Comparison of ENCODE assay signal across 22 cellular contexts in the genomic region with DNA sequence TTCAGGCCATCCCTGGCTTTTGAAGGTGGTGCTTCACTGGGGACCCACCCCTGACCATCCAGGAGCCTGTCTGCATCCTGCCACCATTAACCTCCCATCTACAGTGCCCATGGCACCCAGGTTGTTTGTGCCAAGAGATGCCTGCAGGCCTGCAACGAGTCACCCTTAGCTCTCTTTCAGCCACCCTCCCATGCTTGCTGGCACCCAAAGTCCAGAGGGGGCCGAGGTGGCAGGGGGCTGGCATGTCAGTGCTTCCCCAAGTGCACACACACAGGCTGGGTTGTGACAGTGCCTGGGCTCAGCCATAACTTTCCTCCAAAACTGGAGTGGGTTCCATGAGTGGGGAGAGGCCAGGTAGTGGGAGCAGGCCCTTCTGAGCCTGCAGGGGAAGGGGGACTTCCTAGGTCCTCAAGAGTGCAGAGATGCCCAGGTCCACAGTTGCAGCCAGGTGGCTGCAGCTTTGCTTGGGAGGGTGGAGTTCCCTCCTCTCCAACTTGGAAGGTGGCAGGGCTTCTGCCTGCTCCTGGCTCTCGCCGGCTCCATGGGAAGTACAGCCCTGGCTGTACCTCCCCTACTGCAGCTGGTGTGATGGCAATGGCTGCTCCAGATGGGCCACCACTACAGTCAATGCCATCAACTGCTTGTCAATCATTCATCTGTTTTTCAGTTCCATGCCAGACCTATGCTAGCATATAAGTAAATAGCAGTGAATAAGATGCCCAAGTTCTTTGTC.
DNase-seq lines count a peak whose midpoint lies in the region; ATAC-seq and TF ChIP-seq lines count a peak whose summit lies in the region.
"Had no signal": no experiment of that assay in that cellular context is flagged by ENCODE, and none has a peak within 500 bp of the region (broad histone marks: within the 10 kb centered on the region; RNA-seq: fewer than 3 reads in every experiment).

No MANE protein-coding gene starts in this region.

- H3K4me3 Mint-ChIP-seq in stimulated activated naive CD8-positive, alpha-beta T cell treated with anti-CD3 and anti-CD28 coated beads, Interleukin-15, amount 100 ng/mL, for 72 hours, result no peak overlapping the region
- H3K4me3 Mint-ChIP-seq in stimulated activated effector memory CD8-positive, alpha-beta T cell treated with anti-CD3 and anti-CD28 coated beads, Interleukin-12 subunit alpha, Interleukin-12 subunit beta, amount 100 ng/mL, for 72 hours, result no peak overlapping the region
- H3K4me3 Mint-ChIP-seq: B cell; CD4-positive, CD25-positive, alpha-beta regulatory T cell; CD8-positive, alpha-beta T cell had no signal

- intact Hi-C loops in aorta (cut with DNase I), result no loop called here
- intact Hi-C loops in A673 (cut with micrococcal nuclease; ENCODE audit: unreplicated experiment), result no loop called here

- TF ChIP-seq CTCF in lung (IDR thresholded peaks at IDR 0.05; ENCODE audit: control extremely low read depth, extremely low read depth) (no peak), A673 (conservative IDR thresholded peaks at IDR 0.05; ENCODE audit: low read depth, low read length) (no peak)

- POLR2A ChIA-PET in A673 (lab: Charles Lee; ENCODE audit: low non-redundant PET), result no interaction called here

- no peaks in the 10 kb centered on the region for H3K36me3 Mint-ChIP-seq in stimulated activated effector memory CD8-positive, alpha-beta T cell treated with anti-CD3 and anti-CD28 coated beads, Interleukin-12 subunit alpha, Interleukin-12 subunit beta, amount 100 ng/mL, for 72 hours
- H3K36me3 Mint-ChIP-seq: CD4-positive, CD25-positive, alpha-beta regulatory T cell; CD8-positive, alpha-beta T cell had no signal

- peaks cover 0 to 10% of the 10 kb centered on the region in 2 donors for H3K9me3 ChIP-seq in lung (ENCODE audit: control insufficient read depth in 2 of 2, insufficient read depth in 1 of 2, low read length in 1 of 2)
- H3K9me3 ChIP-seq in aorta (ENCODE audit: control insufficient read depth, low read length), result no peaks in the 10 kb centered on the region
- no peaks in the 10 kb centered on the region for H3K9me3 ChIP-seq in A673 (ENCODE audit: low read depth, low read length, poor library complexity, severe bottlenecking)

- H3K4me1 ChIP-seq in lung (ENCODE audit: control insufficient read depth in 2 of 2, insufficient read depth in 2 of 2, low read length in 2 of 2) (no peaks in the 10 kb centered on the region), aorta (ENCODE audit: control insufficient read depth in 1 of 2, insufficient read depth in 2 of 2, low read length in 2 of 2) (peaks cover 0 to 4% of the 10 kb centered on the region in 2 donors), A673 (ENCODE audit: insufficient read depth, low read length, poor library complexity, severe bottlenecking) (peaks cover 11% of the 10 kb centered on the region)
- H3K4me1 ChIP-seq: BLaER1 had no signal

- no peaks in the 10 kb centered on the region for H3K9me3 Mint-ChIP-seq in stimulated activated naive CD8-positive, alpha-beta T cell treated with anti-CD3 and anti-CD28 coated beads, Interleukin-15, amount 100 ng/mL, for 72 hours
- no peaks in the 10 kb centered on the region for H3K9me3 Mint-ChIP-seq in stimulated activated effector memory CD8-positive, alpha-beta T cell treated with anti-CD3 and anti-CD28 coated beads, Interleukin-12 subunit alpha, Interleukin-12 subunit beta, amount 100 ng/mL, for 72 hours
- H3K9me3 Mint-ChIP-seq: CD8-positive, alpha-beta T cell had no signal

- no peaks in the 10 kb centered on the region for H3K4me1 Mint-ChIP-seq in stimulated activated naive CD8-positive, alpha-beta T cell treated with anti-CD3 and anti-CD28 coated beads, Interleukin-15, amount 100 ng/mL, for 72 hours
- no peaks in the 10 kb centered on the region for H3K4me1 Mint-ChIP-seq in stimulated activated effector memory CD8-positive, alpha-beta T cell treated with anti-CD3 and anti-CD28 coated beads, Interleukin-12 subunit alpha, Interleukin-12 subunit beta, amount 100 ng/mL, for 72 hours
- H3K4me1 Mint-ChIP-seq: B cell; CD4-positive, CD25-positive, alpha-beta regulatory T cell had no signal

- no peaks in the 10 kb centered on the region for H3K27me3 Mint-ChIP-seq in stimulated activated naive CD8-positive, alpha-beta T cell treated with anti-CD3 and anti-CD28 coated beads, Interleukin-15, amount 100 ng/mL, for 72 hours
- H3K27me3 Mint-ChIP-seq: B cell; CD4-positive, CD25-positive, alpha-beta regulatory T cell had no signal

- 79 to 85% methylated on average over 4 of the region's 4 CpGs for WGBS in lung, 2 donors
- 88 to 94% methylated on average over 4 of the region's 4 CpGs for WGBS in aorta, 2 donors

- no peak overlapping the region for H3K27ac ChIP-seq in lung (ENCODE audit: low read depth in 1 of 2, low read length in 1 of 2)
- no peak overlapping the region for H3K27ac ChIP-seq in aorta (ENCODE audit: low read depth in 1 of 2, low read length in 2 of 2)
- H3K27ac ChIP-seq in A673 (ENCODE audit: low read depth, low read length, poor library complexity, severe bottlenecking), result no peak overlapping the region
- H3K27ac ChIP-seq: BLaER1, C4-2B had no signal

- BruUV-seq in A673 (replicated peaks; lab: Mats Ljungman, UMichigan), result no TSS peak

- no peak overlapping the region for H3K27ac Mint-ChIP-seq in stimulated activated naive CD8-positive, alpha-beta T cell treated with anti-CD3 and anti-CD28 coated beads, Interleukin-15, amount 100 ng/mL, for 72 hours
- H3K27ac Mint-ChIP-seq in stimulated activated effector memory CD8-positive, alpha-beta T cell treated with anti-CD3 and anti-CD28 coated beads, Interleukin-12 subunit alpha, Interleukin-12 subunit beta, amount 100 ng/mL, for 72 hours, result no peak overlapping the region
- H3K27ac Mint-ChIP-seq: B cell; CD4-positive, CD25-positive, alpha-beta regulatory T cell; CD8-positive, alpha-beta T cell had no signal

- H3K36me3 ChIP-seq in lung (ENCODE audit: control insufficient read depth in 2 of 2, insufficient read depth in 2 of 2, low read length in 2 of 2), result no peaks in the 10 kb centered on the region
- H3K36me3 ChIP-seq in aorta (ENCODE audit: control insufficient read depth in 1 of 2, insufficient read depth in 2 of 2, low read length in 1 of 2), result no peaks in the 10 kb centered on the region
- H3K36me3 ChIP-seq in A673 (ENCODE audit: insufficient read depth, low read length, poor library complexity, severe bottlenecking), result no peaks in the 10 kb centered on the region
- H3K36me3 ChIP-seq: BLaER1 had no signal

- peak; percentile 37 for ATAC-seq in stimulated activated naive CD8-positive, alpha-beta T cell treated with anti-CD3 and anti-CD28 coated beads, Interleukin-15, amount 100 ng/mL, for 72 hours
- ATAC-seq in stimulated activated naive CD8-positive, alpha-beta T cell treated with anti-CD3 and anti-CD28 coated beads, Interleukin-15, Interleukin-2, amounts not matched to agents 100 U/mL and 50 U/mL, for 24 hours, result no peak
- peak; percentile 34 for ATAC-seq in lung (ENCODE audit: insufficient read depth, low FRiP score)
- peak; percentile 32 for ATAC-seq in stimulated activated effector memory CD8-positive, alpha-beta T cell treated with anti-CD3 and anti-CD28 coated beads, Interleukin-12 subunit alpha, Interleukin-12 subunit beta, amount 100 ng/mL, for 72 hours
- ATAC-seq in aorta (ENCODE audit: low FRiP score), result peak; percentile 41
- ATAC-seq in GM21447 (IDR thresholded peaks at IDR 0.05; ENCODE audit: unreplicated experiment), result no peak
- ATAC-seq: CD8-positive, alpha-beta T cell; GM12878 had no signal

- CTCF ChIA-PET in A673 (lab: Charles Lee), result no interaction called here

- DNase-seq in stimulated activated naive CD8-positive, alpha-beta T cell treated with anti-CD3 and anti-CD28 coated beads, Interleukin-15, amount 100 ng/mL, for 72 hours, result no peak
- no peak for DNase-seq in stimulated activated naive CD8-positive, alpha-beta T cell treated with anti-CD3 and anti-CD28 coated beads, Interleukin-15, Interleukin-2, amounts not matched to agents 100 U/mL and 50 U/mL, for 24 hours
- no peak for DNase-seq in lung (ENCODE audit: low spot score)
- DNase-seq in stimulated activated effector memory CD8-positive, alpha-beta T cell treated with anti-CD3 and anti-CD28 coated beads, Interleukin-12 subunit alpha, Interleukin-12 subunit beta, amount 100 ng/mL, for 72 hours (ENCODE audit: low spot score in 2 of 2), result no peak
- peak in 1 of 2 donors; percentile 40 for DNase-seq in aorta
- no peak for DNase-seq in activated T-cell treated with anti-CD3 and anti-CD28 coated beads for 4 hours
- no peak for DNase-seq in A673 (ENCODE audit: low spot score)
- DNase-seq: Caco-2; CD4-positive, CD25-positive, alpha-beta regulatory T cell; CD8-positive, alpha-beta T cell; DMS153; DMS79; EL; GDM1; GOT3; H7; HCEC 1CT had no signal

- H3K27me3 ChIP-seq in lung (ENCODE audit: control insufficient read depth, insufficient read depth), result no peaks in the 10 kb centered on the region
- H3K27me3 ChIP-seq in aorta (ENCODE audit: control insufficient read depth in 1 of 2, insufficient read depth in 2 of 2, low read length in 1 of 2), result no peaks in the 10 kb centered on the region
- H3K27me3 ChIP-seq in A673 (replicated peaks; ENCODE audit: insufficient read depth, low read depth, low read length, poor library complexity), result no peaks in the 10 kb centered on the region
- H3K27me3 ChIP-seq: BLaER1 had no signal

- H3K4me3 ChIP-seq in lung, result no peak overlapping the region
- no peak overlapping the region for H3K4me3 ChIP-seq in aorta (ENCODE audit: low read length in 2 of 2)
- H3K4me3 ChIP-seq in A673 (ENCODE audit: low read depth, low read length, poor library complexity, severe bottlenecking), result no peak overlapping the region
- H3K4me3 ChIP-seq: BLaER1, GM12878 had no signal

Comparison
In these comparisons a context has a peak if more than half of its experiments do, and no peak if none do; other contexts are left out.
1. ATAC-seq: peak in stimulated activated naive CD8-positive, alpha-beta T cell treated with anti-CD3 and anti-CD28 coated beads, Interleukin-15, amount 100 ng/mL, for 72 hours (single experiment), lung (single experiment), stimulated activated effector memory CD8-positive, alpha-beta T cell treated with anti-CD3 and anti-CD28 coated beads, Interleukin-12 subunit alpha, Interleukin-12 subunit beta, amount 100 ng/mL, for 72 hours (single experiment) and aorta (single experiment); none in stimulated activated naive CD8-positive, alpha-beta T cell treated with anti-CD3 and anti-CD28 coated beads, Interleukin-15, Interleukin-2, amounts not matched to agents 100 U/mL and 50 U/mL, for 24 hours (single experiment) and GM21447 (single experiment).